ENCODE assay signal across 9 cellular contexts in genomic region chr6:134422426-134423231, GRCh38.
A peak's percentile ranks its signal among the peaks of the same experiment; 100 is the strongest.
DNase-seq lines count a peak whose midpoint lies in the region; ATAC-seq and TF ChIP-seq lines count a peak whose summit lies in the region.
"Had no signal": no experiment of that assay in that cellular context is flagged by ENCODE, and none has a peak within 500 bp of the region (broad histone marks: within the 10 kb centered on the region; RNA-seq: fewer than 3 reads in every experiment).

No MANE protein-coding gene starts in this region.

- H3K4me2 ChIP-seq in osteoblast (ENCODE audit: insufficient read depth, low read length), result peak overlapping the region; percentile 58

- ATAC-seq in HG03457 (IDR thresholded peaks at IDR 0.05; ENCODE audit: unreplicated experiment), result no peak
- ATAC-seq: T-cell had no signal

- no peak overlapping the region for H2AFZ ChIP-seq in osteoblast (ENCODE audit: low read length)

- DNase-seq in GM03348 (ENCODE audit: low spot score) (peak; percentile 80), NCI-H226 (peak; percentile 99), dermis blood vessel endothelial cell (peak; percentile 74), osteoblast (ENCODE audit: insufficient read length, low spot score, missing footprints) (peak; percentile 82), WERI-Rb-1 (no peak), GDM1 (lab: John Stamatoyannopoulos, UW) (no peak)
- DNase-seq in stimulated activated naive CD4-positive, alpha-beta T cell (lab: John Stamatoyannopoulos, UW), result no peak
- DNase-seq: T-cell had no signal

- H3K27me3 ChIP-seq in osteoblast (ENCODE audit: insufficient read depth, low read length) (no peaks in the 10 kb centered on the region), WERI-Rb-1 (ENCODE audit: insufficient read depth, low read depth, severe bottlenecking) (no peaks in the 10 kb centered on the region)

- no peaks in the 10 kb centered on the region for H3K36me3 ChIP-seq in osteoblast (ENCODE audit: insufficient read depth, low read length)
- no peaks in the 10 kb centered on the region for H3K36me3 ChIP-seq in WERI-Rb-1

- no peak overlapping the region for H3K4me3 ChIP-seq in osteoblast (ENCODE audit: insufficient read depth, low read length)
- no peak overlapping the region for H3K4me3 ChIP-seq in WERI-Rb-1 (ENCODE audit: low read depth, low read length)

- H4K20me1 ChIP-seq in osteoblast (ENCODE audit: insufficient read depth, low read length), result no peaks in the 10 kb centered on the region

- peaks cover 47% of the 10 kb centered on the region for H3K4me1 ChIP-seq in osteoblast (ENCODE audit: insufficient read depth, low read length)

- H3K79me2 ChIP-seq in osteoblast (ENCODE audit: insufficient read depth, low read length), result no peaks in the 10 kb centered on the region

- H3K9me3 ChIP-seq in osteoblast (ENCODE audit: low read depth, low read length) (no peaks in the 10 kb centered on the region), WERI-Rb-1 (ENCODE audit: severe bottlenecking) (no peaks in the 10 kb centered on the region)

- TF ChIP-seq CTCF in osteoblast (IDR thresholded peaks at IDR 0.05; ENCODE audit: extremely low read depth, low read depth, low read length) (no peak), WERI-Rb-1 (IDR thresholded peaks at IDR 0.05; ENCODE audit: low read depth, low read length) (no peak)

- H3K27ac ChIP-seq in osteoblast (ENCODE audit: low read depth, low read length) (peak overlapping the region; percentile 98), WERI-Rb-1 (no peak overlapping the region)

Comparison
In these comparisons a context has a peak if more than half of its experiments do, and no peak if none do; other contexts are left out.
1. DNase-seq: peak in GM03348 (single experiment), NCI-H226 (single experiment), dermis blood vessel endothelial cell (single experiment) and osteoblast (single experiment); none in stimulated activated naive CD4-positive, alpha-beta T cell (0 of 6), WERI-Rb-1 (single experiment) and GDM1 (single experiment).